ENCODE assay signal across 10 cellular contexts in genomic region chr1:33497410-33497809, GRCh38.
"Had no signal": no experiment of that assay in that cellular context is flagged by ENCODE, and none has a peak within 500 bp of the region (broad histone marks: within the 10 kb centered on the region; RNA-seq: fewer than 3 reads in every experiment).

No MANE protein-coding gene starts in this region.

- H3K27ac Mint-ChIP-seq: GM23338, H9, HFFc6 had no signal

- ATAC-seq: GM23338, K562 had no signal

- FAIRE-seq: H1, H54, K562 had no signal

- H3K4me3 ChIP-seq: GM23338, K562 had no signal

- H3K4me2 ChIP-seq: GM23338 had no signal

- H3K27ac ChIP-seq: HL-60 had no signal

- DNase-seq: H9, HCEC 1CT, HFFc6, IMR-90, KG1 had no signal

- H2AFZ ChIP-seq: GM23338 had no signal

- H3K4me3 Mint-ChIP-seq: GM23338, H9, HFFc6 had no signal
